33 cellular contexts compared by ENCODE assay signal in the genomic region with DNA sequence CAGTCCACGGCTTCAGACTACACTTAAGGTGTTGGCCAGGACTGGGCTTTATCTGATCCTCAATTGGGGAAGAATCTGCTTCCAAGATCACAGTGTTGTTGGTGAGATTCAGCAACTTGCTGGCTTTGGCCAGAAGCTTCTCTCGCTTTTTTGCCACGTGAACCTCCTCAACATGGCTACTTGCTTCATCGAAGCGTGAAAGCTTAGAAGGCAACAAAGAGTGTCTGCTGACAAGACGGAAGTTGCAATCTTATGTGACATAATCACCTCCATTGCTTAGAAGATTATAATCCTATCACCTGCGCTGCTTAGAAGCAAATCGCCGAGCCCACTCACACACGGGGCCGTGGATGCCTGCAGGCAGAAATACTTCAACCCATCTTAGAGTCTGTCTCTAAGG.
"Had no signal": no experiment of that assay in that cellular context is flagged by ENCODE, and none has a peak within 500 bp of the region (broad histone marks: within the 10 kb centered on the region; RNA-seq: fewer than 3 reads in every experiment).

No MANE protein-coding gene starts in this region.

- H3K4me1 ChIP-seq: body of pancreas, esophagus squamous epithelium, right atrium auricular region, stomach, thyroid gland, upper lobe of left lung, vagina had no signal

- H3K9me3 Mint-ChIP-seq: activated CD4-positive, alpha-beta memory T cell treated with anti-CD3 and anti-CD28 coated beads, Interleukin-2, amount 10 ng/mL, durations not matched to agents 7 days and 5 days; activated CD4-positive, alpha-beta T cell treated with anti-CD3 and anti-CD28 coated beads, Interleukin-2, amount 10 ng/mL, durations not matched to agents 7 days and 5 days; activated T-cell treated with anti-CD3 and anti-CD28 coated beads, Interleukin-2, amount 50 U/mL, for 72 hours; mesothelial cell of epicardium; stimulated activated naive B cell treated with anti-CD40 and anti-IgM and Interleukin-4, amounts not matched to agents 10 μg/mL and 1 μg/mL and 100 μg/mL, for 72 hours had no signal

- H3K27ac ChIP-seq: body of pancreas, epithelial cell of prostate, esophagus squamous epithelium, right atrium auricular region, stomach, thyroid gland, upper lobe of left lung, vagina had no signal

- ATAC-seq: activated T-cell treated with anti-CD3 and anti-CD28 coated beads, Interleukin-2, amount 50 U/mL, for 72 hours; body of pancreas; left ventricle myocardium superior; naive thymus-derived CD4-positive, alpha-beta T cell; T-helper 17 cell had no signal

- H3K36me3 Mint-ChIP-seq: activated naive CD8-positive, alpha-beta T cell; mesothelial cell of epicardium; naive thymus-derived CD4-positive, alpha-beta T cell; stimulated activated naive B cell treated with anti-CD40 and anti-IgM and Interleukin-4, amounts not matched to agents 10 μg/mL and 1 μg/mL and 100 μg/mL, for 72 hours had no signal

- DNase-seq: activated CD4-positive, alpha-beta memory T cell treated with anti-CD3 and anti-CD28 coated beads, Interleukin-2, amount 10 ng/mL, durations not matched to agents 7 days and 5 days; activated CD4-positive, alpha-beta T cell treated with anti-CD3 and anti-CD28 coated beads for 1 hour; activated CD4-positive, alpha-beta T cell treated with anti-CD3 and anti-CD28 coated beads, Interleukin-2, amount 10 ng/mL, durations not matched to agents 7 days and 5 days; activated naive CD4-positive, alpha-beta T cell treated with Interleukin-2 at 50 U/mL for 16 hours; activated T-cell treated with anti-CD3 and anti-CD28 coated beads for 4 hours; activated T-cell treated with anti-CD3 and anti-CD28 coated beads, Interleukin-2, amount 50 U/mL, for 72 hours; body of pancreas; dermis blood vessel endothelial cell; effector CD4-positive, alpha-beta T cell; esophagus squamous epithelium; foreskin melanocyte; left ventricle myocardium superior; mammary epithelial cell; naive thymus-derived CD4-positive, alpha-beta T cell; nucleus accumbens; stimulated activated CD4-positive, alpha-beta T cell treated with anti-CD3 and anti-CD28 coated beads, Interleukin-1b, Interleukin-23, amount 100 ng/mL, for 48 hours; stimulated activated CD4-positive, alpha-beta T cell treated with anti-CD3 and anti-CD28 coated beads, Interleukin-4, amount 100 ng/mL, for 4 hours; stimulated activated CD8-positive, alpha-beta memory T cell treated with anti-CD3 and anti-CD28 coated beads, Interleukin-4, amount 100 ng/mL, for 48 hours; stimulated activated naive B cell treated with anti-CD40 and anti-IgM and Interleukin-4, amounts not matched to agents 10 μg/mL and 1 μg/mL and 100 μg/mL, for 72 hours; stomach; T-helper 17 cell; T1000; thyroid gland; upper lobe of left lung had no signal

- H3K4me3 ChIP-seq: body of pancreas, esophagus squamous epithelium, right atrium auricular region, smooth muscle cell, stomach, thyroid gland, upper lobe of left lung, vagina had no signal

- H3K4me2 ChIP-seq: smooth muscle cell had no signal

- H3K36me3 ChIP-seq: esophagus squamous epithelium, right atrium auricular region, stomach, thyroid gland, upper lobe of left lung, vagina had no signal

- H3K27ac Mint-ChIP-seq: activated CD4-positive, alpha-beta memory T cell treated with anti-CD3 and anti-CD28 coated beads, Interleukin-2, amount 10 ng/mL, durations not matched to agents 7 days and 5 days; activated CD4-positive, alpha-beta T cell treated with anti-CD3 and anti-CD28 coated beads, Interleukin-2, amount 10 ng/mL, durations not matched to agents 7 days and 5 days; activated naive CD8-positive, alpha-beta T cell; activated T-cell treated with anti-CD3 and anti-CD28 coated beads, Interleukin-2, amount 50 U/mL, for 72 hours; mesothelial cell of epicardium; stimulated activated naive B cell treated with anti-CD40 and anti-IgM and Interleukin-4, amounts not matched to agents 10 μg/mL and 1 μg/mL and 100 μg/mL, for 72 hours; T-helper 17 cell had no signal

- H3K4me3 Mint-ChIP-seq: activated CD4-positive, alpha-beta memory T cell treated with anti-CD3 and anti-CD28 coated beads, Interleukin-2, amount 10 ng/mL, durations not matched to agents 7 days and 5 days; activated CD4-positive, alpha-beta T cell treated with anti-CD3 and anti-CD28 coated beads, Interleukin-2, amount 10 ng/mL, durations not matched to agents 7 days and 5 days; activated naive CD8-positive, alpha-beta T cell; activated T-cell treated with anti-CD3 and anti-CD28 coated beads, Interleukin-2, amount 50 U/mL, for 72 hours; mesothelial cell of epicardium; naive thymus-derived CD4-positive, alpha-beta T cell; stimulated activated naive B cell treated with anti-CD40 and anti-IgM and Interleukin-4, amounts not matched to agents 10 μg/mL and 1 μg/mL and 100 μg/mL, for 72 hours; T-helper 17 cell had no signal

- H3K9me3 ChIP-seq: body of pancreas, esophagus squamous epithelium, right atrium auricular region, stomach, thyroid gland, upper lobe of left lung, vagina had no signal

- H3K4me1 Mint-ChIP-seq: mesothelial cell of epicardium had no signal

- FAIRE-seq: colon, endometrium, islet of Langerhans had no signal

- H3K27me3 ChIP-seq: body of pancreas, esophagus squamous epithelium, right atrium auricular region, stomach, thyroid gland, upper lobe of left lung, vagina had no signal

- H3K27me3 Mint-ChIP-seq: activated CD4-positive, alpha-beta memory T cell treated with anti-CD3 and anti-CD28 coated beads, Interleukin-2, amount 10 ng/mL, durations not matched to agents 7 days and 5 days; activated naive CD8-positive, alpha-beta T cell; stimulated activated naive B cell treated with anti-CD40 and anti-IgM and Interleukin-4, amounts not matched to agents 10 μg/mL and 1 μg/mL and 100 μg/mL, for 72 hours; T-helper 17 cell had no signal
